ENCODE assay signal across 28 cellular contexts in the genomic region with DNA sequence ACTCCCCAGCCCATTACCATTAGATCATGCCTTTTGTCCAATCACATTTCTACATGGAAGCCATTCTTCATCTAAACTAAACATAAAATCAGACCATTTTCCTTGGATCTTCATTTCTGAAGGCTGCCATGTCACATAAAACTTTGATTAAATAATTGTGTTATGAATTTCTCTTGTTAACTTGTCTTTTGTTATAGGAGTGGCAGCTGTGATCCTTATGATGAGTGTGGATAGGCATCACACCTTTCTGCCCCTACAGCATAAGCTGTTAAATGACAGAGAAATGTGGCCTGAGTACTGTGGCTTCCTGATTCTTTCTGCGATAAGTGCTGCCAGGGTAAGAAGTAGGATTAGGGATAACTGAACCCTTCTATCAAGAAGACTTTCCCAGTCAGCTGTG.
"Had no signal": no experiment of that assay in that cellular context is flagged by ENCODE, and none has a peak within 500 bp of the region (broad histone marks: within the 10 kb centered on the region; RNA-seq: fewer than 3 reads in every experiment).

No MANE protein-coding gene starts in this region.

- H3K4me3 Mint-ChIP-seq: stimulated activated effector memory CD8-positive, alpha-beta T cell treated with anti-CD3 and anti-CD28 coated beads, Interleukin-12 subunit alpha, Interleukin-12 subunit beta, amount 100 ng/mL, for 72 hours; stimulated activated memory B cell treated with anti-CD40 and anti-IgM and Interleukin-4, amounts not matched to agents 10 μg/mL and 1 μg/mL and 100 μg/mL, for 72 hours; stimulated activated naive B cell treated with anti-CD40 and anti-IgM and Interleukin-4, amounts not matched to agents 10 μg/mL and 1 μg/mL and 100 μg/mL, for 72 hours; stimulated activated naive CD8-positive, alpha-beta T cell treated with anti-CD3 and anti-CD28 coated beads, Interleukin-15, amount 100 ng/mL, for 72 hours; stimulated activated naive CD8-positive, alpha-beta T cell treated with anti-CD3 and anti-CD28 coated beads, Interleukin-15, Interleukin-2, amounts not matched to agents 100 ng/mL and 50 ng/mL, for 24 hours; type B pancreatic cell had no signal

- H3K36me3 Mint-ChIP-seq: stimulated activated effector memory CD8-positive, alpha-beta T cell treated with anti-CD3 and anti-CD28 coated beads, Interleukin-12 subunit alpha, Interleukin-12 subunit beta, amount 100 ng/mL, for 72 hours had no signal

- H3K27ac ChIP-seq: stomach, suprapubic skin, testis, thoracic aorta, thyroid gland, tibial artery, tibial nerve, transverse colon, upper lobe of left lung, upper lobe of right lung, uterus, vagina had no signal

- H3K4me1 ChIP-seq: stomach, suprapubic skin, testis, thyroid gland, tibial artery, tibial nerve, transverse colon, upper lobe of left lung, upper lobe of right lung, uterus, vagina had no signal

- H3K4me3 ChIP-seq: stomach, suprapubic skin, testis, thoracic aorta, thyroid gland, tibial artery, tibial nerve, transverse colon, upper lobe of left lung, upper lobe of right lung, uterus, vagina had no signal

- DNase-seq: stimulated activated CD4-positive, alpha-beta T cell treated with anti-CD3 and anti-CD28 coated beads, Interleukin-2, amount 100 ng/mL, for 48 hours; stimulated activated CD4-positive, alpha-beta T cell treated with anti-CD3 and anti-CD28 coated beads, Interleukin-4, amount 100 ng/mL, for 1 hour; stimulated activated CD4-positive, alpha-beta T cell treated with anti-CD3 and anti-CD28 coated beads, Interleukin-4, amount 100 ng/mL, for 24 hours; stimulated activated CD4-positive, alpha-beta T cell treated with anti-CD3 and anti-CD28 coated beads, Interleukin-4, amount 100 ng/mL, for 4 hours; stimulated activated CD8-positive, alpha-beta memory T cell treated with anti-CD3 and anti-CD28 coated beads, Interleukin-4, amount 100 ng/mL, for 48 hours; stimulated activated naive B cell treated with anti-CD40 and anti-IgM and Interleukin-4, amounts not matched to agents 10 μg/mL and 1 μg/mL and 100 μg/mL, for 72 hours; stimulated activated naive CD4-positive, alpha-beta T cell; stimulated activated naive CD4-positive, alpha-beta T cell treated with Interleukin-2 at 50 U/mL for 16 hours; stimulated activated naive CD8-positive, alpha-beta T cell treated with anti-CD3 and anti-CD28 coated beads, Interleukin-15, amount 100 ng/mL, for 72 hours; stimulated activated naive CD8-positive, alpha-beta T cell treated with anti-CD3 and anti-CD28 coated beads, Interleukin-15, Interleukin-2, amounts not matched to agents 100 U/mL and 50 U/mL, for 24 hours; stomach; substantia nigra; testis; thyroid gland; tibial artery; transverse colon; trophoblast cell; upper lobe of left lung; upper lobe of right lung; uterus had no signal

- H3K9me3 ChIP-seq: testis, thyroid gland, uterus, vagina had no signal

- H3K27ac Mint-ChIP-seq: stimulated activated effector memory CD8-positive, alpha-beta T cell treated with anti-CD3 and anti-CD28 coated beads, Interleukin-12 subunit alpha, Interleukin-12 subunit beta, amount 100 ng/mL, for 72 hours; stimulated activated memory B cell treated with anti-CD40 and anti-IgM and Interleukin-4, amounts not matched to agents 10 μg/mL and 1 μg/mL and 100 μg/mL, for 72 hours; stimulated activated naive B cell treated with anti-CD40 and anti-IgM and Interleukin-4, amounts not matched to agents 10 μg/mL and 1 μg/mL and 100 μg/mL, for 72 hours; stimulated activated naive CD8-positive, alpha-beta T cell treated with anti-CD3 and anti-CD28 coated beads, Interleukin-15, amount 100 ng/mL, for 72 hours; stimulated activated naive CD8-positive, alpha-beta T cell treated with anti-CD3 and anti-CD28 coated beads, Interleukin-15, Interleukin-2, amounts not matched to agents 100 ng/mL and 50 ng/mL, for 24 hours; type B pancreatic cell had no signal

- H3K4me1 Mint-ChIP-seq: stimulated activated effector memory CD8-positive, alpha-beta T cell treated with anti-CD3 and anti-CD28 coated beads, Interleukin-12 subunit alpha, Interleukin-12 subunit beta, amount 100 ng/mL, for 72 hours; stimulated activated memory B cell treated with anti-CD40 and anti-IgM and Interleukin-4, amounts not matched to agents 10 μg/mL and 1 μg/mL and 100 μg/mL, for 72 hours; stimulated activated naive CD8-positive, alpha-beta T cell treated with anti-CD3 and anti-CD28 coated beads, Interleukin-15, amount 100 ng/mL, for 72 hours had no signal

- H3K27me3 ChIP-seq: stomach, suprapubic skin, testis, thyroid gland, tibial nerve, transverse colon, upper lobe of left lung, upper lobe of right lung, uterus, vagina had no signal

- H3K36me3 ChIP-seq: stomach, suprapubic skin, thoracic aorta, thyroid gland, tibial artery, tibial nerve, transverse colon, upper lobe of left lung, upper lobe of right lung, uterus, vagina had no signal
